10 cellular contexts compared by ENCODE assay signal in genomic region chr12:54229624-54230212, GRCh38. TPM values are rescaled to one million over a fixed set of nuclear protein-coding genes. Genes with fewer than 3 reads are reported as not detected.
A peak's percentile ranks its signal among the peaks of the same experiment; 100 is the strongest.
DNase-seq lines count a peak whose midpoint lies in the region; ATAC-seq and TF ChIP-seq lines count a peak whose summit lies in the region.
"Had no signal": no experiment of that assay in that cellular context is flagged by ENCODE, and none has a peak within 500 bp of the region (broad histone marks: within the 10 kb centered on the region; RNA-seq: fewer than 3 reads in every experiment).

No MANE protein-coding gene starts in this region.

- in situ Hi-C loops in astrocyte of the cerebellum (cut with HindIII; ENCODE audit: low sequenced_read_pairs), result no loop called here

- POLR2A ChIA-PET in HEK293 (lab: Yijun Ruan, JAX), result interaction anchor here (0.5 to 2.5 kb wide), 6 partner anchors 27 to 97 kb away, joined by 3 to 10 read pairs (median 4); partner anchors contain the start of genes CBX5 and HNRNPA1

- H3K27me3 ChIP-seq in stomach smooth muscle (ENCODE audit: control insufficient read depth in 1 of 2, insufficient read depth in 2 of 2, low read length in 2 of 2), result no peaks in the 10 kb centered on the region

- H3K36me3 ChIP-seq in HEK293 (ENCODE audit: control insufficient read depth in 2 of 2, insufficient read depth in 1 of 2, low read length in 2 of 2) (no peaks in the 10 kb centered on the region), stomach smooth muscle (ENCODE audit: control insufficient read depth in 2 of 2, insufficient read depth in 2 of 2, low read length in 2 of 2) (no peaks in the 10 kb centered on the region)

- peak overlapping the region in 1 of 2 donors; percentile 21 for H3K9ac ChIP-seq in stomach smooth muscle (ENCODE audit: low read length in 2 of 2)

- TF ChIP-seq CTCF in HEK293 (tag by site-specific recombination; IDR thresholded peaks at IDR 0.05) (no peak), astrocyte of the cerebellum (IDR thresholded peaks at IDR 0.05; ENCODE audit: low read depth, low read length, missing control alignments) (no peak)

- no peaks in the 10 kb centered on the region; the same call in 1 of the 2 replicates for H3K4me1 ChIP-seq in HEK293 (ENCODE audit: control insufficient read depth, insufficient read depth, low read length)
- H3K4me1 ChIP-seq in stomach smooth muscle (ENCODE audit: control insufficient read depth, insufficient read depth, low read length), result peaks cover 15% of the 10 kb centered on the region

- H3K4me3 ChIP-seq in HEK293 (ENCODE audit: low read depth, low read length) (no peak overlapping the region), astrocyte of the cerebellum (ENCODE audit: low read depth, low read length) (no peak overlapping the region), stomach smooth muscle (ENCODE audit: low read length in 2 of 2) (no peak overlapping the region)

- CTCF ChIA-PET in HEK293 (lab: Yijun Ruan, JAX), result interaction anchor here (0.8 to 5.2 kb wide), 5 partner anchors 10 to 141 kb away, joined by 3 to 35 read pairs (median 5); no protein-coding TSS in a partner anchor

- ATAC-seq in stimulated activated naive CD8-positive, alpha-beta T cell treated with anti-CD3 and anti-CD28 coated beads, Interleukin-15, Interleukin-2, amounts not matched to agents 100 U/mL and 50 U/mL, for 24 hours, result no peak
- ATAC-seq: activated T-cell treated with anti-CD3 and anti-CD28 coated beads, Interleukin-2, amount 50 U/mL, for 72 hours had no signal

- no peak overlapping the region for H3K27ac ChIP-seq in HEK293 (ENCODE audit: extremely low read depth, low read depth, low read length)
- peak overlapping the region; percentile 46 for H3K27ac ChIP-seq in stomach smooth muscle (ENCODE audit: low read length)

- DNase-seq in astrocyte of the cerebellum (ENCODE audit: low read depth) (peak; percentile 86), iPS-NIHi11 (ENCODE audit: low spot score) (peak; percentile 28), NAMALWA (ENCODE audit: low spot score) (no peak), NOMO-1 (lab: John Stamatoyannopoulos, UW; ENCODE audit: unreplicated experiment in 2 of 2) (no peak), SK-N-DZ (ENCODE audit: low spot score) (no peak)
- no peak for DNase-seq in stimulated activated naive CD8-positive, alpha-beta T cell treated with anti-CD3 and anti-CD28 coated beads, Interleukin-15, Interleukin-2, amounts not matched to agents 100 U/mL and 50 U/mL, for 24 hours
- DNase-seq: activated T-cell treated with anti-CD3 and anti-CD28 coated beads, Interleukin-2, amount 50 U/mL, for 72 hours; NCI-H1436 treated with DMSO at 0.1 percent for 48 hours had no signal

- H3K9me3 ChIP-seq in HEK293 (ENCODE audit: control insufficient read depth, insufficient read depth, low read depth, low read length) (no peaks in the 10 kb centered on the region), stomach smooth muscle (ENCODE audit: control insufficient read depth in 2 of 2, low read length in 2 of 2) (no peaks in the 10 kb centered on the region)

TF ChIP-seq in HEK293, 187 proteins besides CTCF, POLR2A, EP300 and RAD21 (continues in another document):
- TF ChIP-seq ZNF266 (tag by site-specific recombination; IDR thresholded peaks at IDR 0.05; ENCODE audit: low read depth), result no peak
- no peak for TF ChIP-seq ZBTB1 (tag by site-specific recombination; IDR thresholded peaks at IDR 0.05)
- TF ChIP-seq ZNF24 (tag by site-specific recombination; IDR thresholded peaks at IDR 0.05), result peak; percentile 92
- no peak for TF ChIP-seq ZNF433 (tag by site-specific recombination; IDR thresholded peaks at IDR 0.05; ENCODE audit: low read depth)
- TF ChIP-seq ZBTB8A (tag by site-specific recombination; IDR thresholded peaks at IDR 0.05), result no peak
- peak; percentile 79 for TF ChIP-seq GLIS1 (tag by site-specific recombination; IDR thresholded peaks at IDR 0.05)
- peak; percentile 51 for TF ChIP-seq KLF8 (tag by site-specific recombination; IDR thresholded peaks at IDR 0.05)
- TF ChIP-seq ZBTB21 (tag by site-specific recombination; IDR thresholded peaks at IDR 0.05), result peak; percentile 89
- no peak for TF ChIP-seq ZBTB10 (tag by site-specific recombination; IDR thresholded peaks at IDR 0.05)
- TF ChIP-seq ZNF175 (tag by site-specific recombination; IDR thresholded peaks at IDR 0.05), result no peak
- no peak for TF ChIP-seq ZNF548 (tag by site-specific recombination; IDR thresholded peaks at IDR 0.05)
- TF ChIP-seq ZNF202 (tag by site-specific recombination; IDR thresholded peaks at IDR 0.05; ENCODE audit: borderline replicate concordance), result no peak
- peak; percentile 65; the same call in 1 of the 2 replicates for TF ChIP-seq ZNF2 (tag by site-specific recombination; IDR thresholded peaks at IDR 0.05)
- no peak for TF ChIP-seq ZNF280D (tag by site-specific recombination; IDR thresholded peaks at IDR 0.05)
- TF ChIP-seq MZF1 (tag by site-specific recombination; IDR thresholded peaks at IDR 0.05; ENCODE audit: borderline replicate concordance), result no peak
- TF ChIP-seq ZNF707 (tag by site-specific recombination; IDR thresholded peaks at IDR 0.05), result no peak

RNA-seq across cellular contexts. Expression of gene SMUG1, which starts 40.9 kb away (rescaled TPM):
- polyA plus RNA-seq in SK-N-DZ (2014; cell fraction: cytosol; rRNA removed), result 95.4 and 103 TPM in 2 replicates
- polyA plus RNA-seq in SK-N-DZ (2014; cell fraction: nucleus; rRNA removed), result 44.5 and 62.6 TPM in 2 replicates

RNA-seq across cellular contexts. Expression of gene CBX5, which starts 50.2 kb away (rescaled TPM):
- polyA plus RNA-seq in SK-N-DZ (2014; cell fraction: cytosol; rRNA removed), result 64.8 and 65.8 TPM in 2 replicates
- 27.8 and 50.7 TPM in 2 replicates for polyA plus RNA-seq in SK-N-DZ (2014; cell fraction: nucleus; rRNA removed)

RNA-seq across cellular contexts. Expression of gene HNRNPA1, which starts 50.8 kb away (rescaled TPM):
- 1,254 and 1,728 TPM in 2 replicates for polyA plus RNA-seq in SK-N-DZ (2014; cell fraction: cytosol; rRNA removed)
- polyA plus RNA-seq in SK-N-DZ (2014; cell fraction: nucleus; rRNA removed), result 616 and 1,253 TPM in 2 replicates

Comparison
In these comparisons a context has a peak if more than half of its experiments do, and no peak if none do; other contexts are left out.
1. DNase-seq: peak in astrocyte of the cerebellum (single experiment) and iPS-NIHi11 (single experiment); none in NAMALWA (single experiment), NOMO-1 (0 of 2), SK-N-DZ (single experiment) and stimulated activated naive CD8-positive, alpha-beta T cell treated with anti-CD3 and anti-CD28 coated beads, Interleukin-15, Interleukin-2, amounts not matched to agents 100 U/mL and 50 U/mL, for 24 hours (single experiment).